ENCODE assay signal across 1 cellular context in the genomic region with DNA sequence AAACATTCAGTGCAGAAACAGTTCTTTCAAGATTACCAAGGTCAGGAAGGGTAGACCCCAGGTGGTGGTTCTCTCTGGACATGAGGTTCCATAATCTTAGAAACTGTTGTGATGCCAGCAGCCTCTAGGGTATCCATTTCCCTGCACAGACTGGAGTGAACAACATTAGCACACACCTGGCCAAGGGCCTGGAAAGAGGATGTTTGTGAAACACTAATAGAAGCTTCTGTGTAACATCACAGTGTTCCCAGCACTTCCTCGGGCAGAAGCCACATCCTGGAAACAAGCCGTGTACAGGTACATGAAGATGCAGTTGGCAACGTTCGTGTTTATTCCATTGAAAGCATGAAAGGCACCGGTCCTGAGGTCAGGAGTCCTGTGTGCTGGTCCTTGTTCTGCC.
TF ChIP-seq lines count a peak whose summit lies in the region.

No MANE protein-coding gene starts in this region.

TF ChIP-seq in A549, 52 proteins besides CTCF, POLR2A, EP300 and RAD21 (continued from another document):
- TF ChIP-seq, protein P1, sequence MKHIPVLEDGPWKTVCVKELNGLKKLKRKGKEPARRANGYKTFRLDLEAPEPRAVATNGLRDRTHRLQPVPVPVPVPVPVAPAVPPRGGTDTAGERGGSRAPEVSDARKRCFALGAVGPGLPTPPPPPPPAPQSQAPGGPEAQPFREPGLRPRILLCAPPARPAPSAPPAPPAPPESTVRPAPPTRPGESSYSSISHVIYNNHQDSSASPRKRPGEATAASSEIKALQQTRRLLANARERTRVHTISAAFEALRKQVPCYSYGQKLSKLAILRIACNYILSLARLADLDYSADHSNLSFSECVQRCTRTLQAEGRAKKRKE (CRISPR knock-in tag; IDR thresholded peaks at IDR 0.05; ENCODE audit: low read depth): no peak
- TF ChIP-seq, protein P2, sequence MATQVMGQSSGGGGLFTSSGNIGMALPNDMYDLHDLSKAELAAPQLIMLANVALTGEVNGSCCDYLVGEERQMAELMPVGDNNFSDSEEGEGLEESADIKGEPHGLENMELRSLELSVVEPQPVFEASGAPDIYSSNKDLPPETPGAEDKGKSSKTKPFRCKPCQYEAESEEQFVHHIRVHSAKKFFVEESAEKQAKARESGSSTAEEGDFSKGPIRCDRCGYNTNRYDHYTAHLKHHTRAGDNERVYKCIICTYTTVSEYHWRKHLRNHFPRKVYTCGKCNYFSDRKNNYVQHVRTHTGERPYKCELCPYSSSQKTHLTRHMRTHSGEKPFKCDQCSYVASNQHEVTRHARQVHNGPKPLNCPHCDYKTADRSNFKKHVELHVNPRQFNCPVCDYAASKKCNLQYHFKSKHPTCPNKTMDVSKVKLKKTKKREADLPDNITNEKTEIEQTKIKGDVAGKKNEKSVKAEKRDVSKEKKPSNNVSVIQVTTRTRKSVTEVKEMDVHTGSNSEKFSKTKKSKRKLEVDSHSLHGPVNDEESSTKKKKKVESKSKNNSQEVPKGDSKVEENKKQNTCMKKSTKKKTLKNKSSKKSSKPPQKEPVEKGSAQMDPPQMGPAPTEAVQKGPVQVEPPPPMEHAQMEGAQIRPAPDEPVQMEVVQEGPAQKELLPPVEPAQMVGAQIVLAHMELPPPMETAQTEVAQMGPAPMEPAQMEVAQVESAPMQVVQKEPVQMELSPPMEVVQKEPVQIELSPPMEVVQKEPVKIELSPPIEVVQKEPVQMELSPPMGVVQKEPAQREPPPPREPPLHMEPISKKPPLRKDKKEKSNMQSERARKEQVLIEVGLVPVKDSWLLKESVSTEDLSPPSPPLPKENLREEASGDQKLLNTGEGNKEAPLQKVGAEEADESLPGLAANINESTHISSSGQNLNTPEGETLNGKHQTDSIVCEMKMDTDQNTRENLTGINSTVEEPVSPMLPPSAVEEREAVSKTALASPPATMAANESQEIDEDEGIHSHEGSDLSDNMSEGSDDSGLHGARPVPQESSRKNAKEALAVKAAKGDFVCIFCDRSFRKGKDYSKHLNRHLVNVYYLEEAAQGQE (IDR thresholded peaks at IDR 0.05): no peak
- TF ChIP-seq FOXS1 (CRISPR knock-in tag; IDR thresholded peaks at IDR 0.05): no peak
- no peak for TF ChIP-seq CHD2 (IDR thresholded peaks at IDR 0.05; ENCODE audit: low read length, partially characterized antibody)
- no peak for TF ChIP-seq POLR2AphosphoS2 (conservative IDR thresholded peaks at IDR 0.05; ENCODE audit: low read length)
- no peak for TF ChIP-seq JUNB (IDR thresholded peaks at IDR 0.05)
- no peak for TF ChIP-seq HEYL (CRISPR knock-in tag; IDR thresholded peaks at IDR 0.05)
- TF ChIP-seq ZNF302 (CRISPR knock-in tag; IDR thresholded peaks at IDR 0.05): no peak
- TF ChIP-seq HOXB5 (CRISPR knock-in tag; IDR thresholded peaks at IDR 0.05): no peak
- TF ChIP-seq RNF2 (IDR thresholded peaks at IDR 0.05; ENCODE audit: borderline replicate concordance, low read depth): no peak
- no peak for TF ChIP-seq PHF8 (IDR thresholded peaks at IDR 0.05; ENCODE audit: borderline replicate concordance, low read depth)
- no peak for TF ChIP-seq BHLHE40 (IDR thresholded peaks at IDR 0.05; ENCODE audit: low read depth, low read length)
- no peak for TF ChIP-seq EHF (CRISPR knock-in tag; IDR thresholded peaks at IDR 0.05)
- TF ChIP-seq, protein P3, sequence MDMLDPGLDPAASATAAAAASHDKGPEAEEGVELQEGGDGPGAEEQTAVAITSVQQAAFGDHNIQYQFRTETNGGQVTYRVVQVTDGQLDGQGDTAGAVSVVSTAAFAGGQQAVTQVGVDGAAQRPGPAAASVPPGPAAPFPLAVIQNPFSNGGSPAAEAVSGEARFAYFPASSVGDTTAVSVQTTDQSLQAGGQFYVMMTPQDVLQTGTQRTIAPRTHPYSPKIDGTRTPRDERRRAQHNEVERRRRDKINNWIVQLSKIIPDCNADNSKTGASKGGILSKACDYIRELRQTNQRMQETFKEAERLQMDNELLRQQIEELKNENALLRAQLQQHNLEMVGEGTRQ (IDR thresholded peaks at IDR 0.05): no peak
